19 cellular contexts compared by ENCODE assay signal in genomic region chr2:105675841-105676240, GRCh38.
DNase-seq lines count a peak whose midpoint lies in the region; ATAC-seq lines count a peak whose summit lies in the region.
"Had no signal": no experiment of that assay in that cellular context is flagged by ENCODE, and none has a peak within 500 bp of the region (broad histone marks: within the 10 kb centered on the region; RNA-seq: fewer than 3 reads in every experiment).

No MANE protein-coding gene starts in this region.

- ATAC-seq in activated naive CD4-positive, alpha-beta T cell treated with anti-CD3 and anti-CD28 coated beads, Interleukin-2, amount 50 U/mL, for 72 hours, result no peak
- ATAC-seq in GM18858 (IDR thresholded peaks at IDR 0.05; ENCODE audit: unreplicated experiment), result no peak

- peaks cover 3 to 6% of the 10 kb centered on the region in 2 donors for H3K9me3 Mint-ChIP-seq in activated naive CD4-positive, alpha-beta T cell treated with anti-CD3 and anti-CD28 coated beads, Interleukin-2, amount 50 U/mL, for 72 hours
- H3K9me3 Mint-ChIP-seq in activated naive CD4-positive, alpha-beta T cell treated with anti-CD3 and anti-CD28 coated beads, Interleukin-2, amount 10 ng/mL, durations not matched to agents 7 days and 5 days, result no peaks in the 10 kb centered on the region

- peaks cover 0 to 4% of the 10 kb centered on the region in 2 donors for H3K36me3 Mint-ChIP-seq in activated naive CD4-positive, alpha-beta T cell treated with anti-CD3 and anti-CD28 coated beads, Interleukin-2, amount 50 U/mL, for 72 hours
- no peaks in the 10 kb centered on the region for H3K36me3 Mint-ChIP-seq in activated naive CD4-positive, alpha-beta T cell treated with anti-CD3 and anti-CD28 coated beads, Interleukin-2, amount 10 ng/mL, durations not matched to agents 7 days and 5 days

- intact Hi-C loops in posterior vena cava (cut with DNase I), result no loop called here

- peak overlapping the region; percentile 15 to 94 for H3K27ac Mint-ChIP-seq in activated naive CD4-positive, alpha-beta T cell treated with anti-CD3 and anti-CD28 coated beads, Interleukin-2, amount 50 U/mL, for 72 hours
- H3K27ac Mint-ChIP-seq in activated naive CD4-positive, alpha-beta T cell treated with anti-CD3 and anti-CD28 coated beads, Interleukin-2, amount 10 ng/mL, durations not matched to agents 7 days and 5 days, result no peak overlapping the region

- no peak for DNase-seq in activated naive CD4-positive, alpha-beta T cell treated with anti-CD3 and anti-CD28 coated beads, Interleukin-2, amount 50 U/mL, for 72 hours (ENCODE audit: low spot score in 2 of 2)
- DNase-seq in activated naive CD4-positive, alpha-beta T cell treated with anti-CD3 and anti-CD28 coated beads, Interleukin-2, amount 10 ng/mL, durations not matched to agents 7 days and 5 days, result no peak
- DNase-seq in SW480 (ENCODE audit: low spot score) (peak; percentile 22), globus pallidus (ENCODE audit: low spot score) (peak; percentile 58), posterior vena cava (ENCODE audit: low spot score) (peak; percentile 54), OCI-M2 (lab: John Stamatoyannopoulos, UW; ENCODE audit: unreplicated experiment) (no peak), NCI-H748 treated with DMSO at 0.1 percent for 48 hours (lab: John Stamatoyannopoulos, UW) (no peak)
- DNase-seq: ACHN; DMS79 treated with DMSO at 0.1 percent for 48 hours; Kasumi-1; MG63; NCI-H1048; NCI-H146; NCI-H2029 treated with DMSO at 0.1 percent for 48 hours; NCI-H446 treated with DMSO at 0.1 percent for 48 hours; NCI-H69; NK-92 treated with Interleukin-12 subunit alpha and Interleukin-12 subunit beta, amount 100 ng/mL, for 24 hours; Right ventricle myocardium superior had no signal

- CTCF ChIA-PET in activated naive CD4-positive, alpha-beta T cell treated with anti-CD3 and anti-CD28 coated beads, Interleukin-2, amount 10 ng/mL, durations not matched to agents 7 days and 5 days (lab: Charles Lee), result no interaction called here

- H3K4me3 Mint-ChIP-seq in activated naive CD4-positive, alpha-beta T cell treated with anti-CD3 and anti-CD28 coated beads, Interleukin-2, amount 10 ng/mL, durations not matched to agents 7 days and 5 days, result no peak overlapping the region

- H3K4me1 Mint-ChIP-seq in activated naive CD4-positive, alpha-beta T cell treated with anti-CD3 and anti-CD28 coated beads, Interleukin-2, amount 10 ng/mL, durations not matched to agents 7 days and 5 days, result peaks cover 4% of the 10 kb centered on the region

- peaks cover 21% of the 10 kb centered on the region for H3K27me3 Mint-ChIP-seq in activated naive CD4-positive, alpha-beta T cell treated with anti-CD3 and anti-CD28 coated beads, Interleukin-2, amount 10 ng/mL, durations not matched to agents 7 days and 5 days

Comparison
In these comparisons a context has a peak if more than half of its experiments do, and no peak if none do; other contexts are left out.
1. DNase-seq: peak in SW480 (single experiment), globus pallidus (single experiment) and posterior vena cava (single experiment); none in activated naive CD4-positive, alpha-beta T cell treated with anti-CD3 and anti-CD28 coated beads, Interleukin-2, amount 50 U/mL, for 72 hours (0 of 2), activated naive CD4-positive, alpha-beta T cell treated with anti-CD3 and anti-CD28 coated beads, Interleukin-2, amount 10 ng/mL, durations not matched to agents 7 days and 5 days (single experiment), OCI-M2 (single experiment) and NCI-H748 treated with DMSO at 0.1 percent for 48 hours (single experiment).